ENCODE assay signal across 10 cellular contexts in genomic region chr1:89149976-89150375, GRCh38. TPM values are rescaled to one million over a fixed set of nuclear protein-coding genes. Genes with fewer than 3 reads are reported as not detected.
"Had no signal": no experiment of that assay in that cellular context is flagged by ENCODE, and none has a peak within 500 bp of the region (broad histone marks: within the 10 kb centered on the region; RNA-seq: fewer than 3 reads in every experiment).

No MANE protein-coding gene starts in this region.

- H3K4me1 ChIP-seq: HAP-1 had no signal

- H2AFZ ChIP-seq: GM23248 had no signal

- H3K27ac ChIP-seq: GM23248 had no signal

- H3K36me3 ChIP-seq: HAP-1 had no signal

- H3K27ac Mint-ChIP-seq: HFFc6 had no signal

- H3K4me3 Mint-ChIP-seq: HFFc6 had no signal

- H3K9ac ChIP-seq: GM23248 had no signal

- DNase-seq: GOT3, KG1 had no signal

- H3K9me3 ChIP-seq: HAP-1 had no signal

- H3K9me3 Mint-ChIP-seq: HFFc6 had no signal

- H3K4me3 ChIP-seq: GM23248, HAP-1, K562 had no signal

RNA-seq across cellular contexts. Expression of gene GBP7, which starts 25.8 kb away (rescaled TPM):
- total RNA-seq: GM23248, H4, H7, HFFc6, HT-29, IMR-90, K562 had no signal
- polyA plus RNA-seq: GM23248, IMR-90 had no signal

RNA-seq across cellular contexts. Expression of gene GBP4, which starts 48.8 kb away (rescaled TPM):
- total RNA-seq: GM23248, IMR-90 had no signal
- polyA plus RNA-seq: IMR-90 had no signal
